8 cellular contexts compared by ENCODE assay signal in the genomic region with DNA sequence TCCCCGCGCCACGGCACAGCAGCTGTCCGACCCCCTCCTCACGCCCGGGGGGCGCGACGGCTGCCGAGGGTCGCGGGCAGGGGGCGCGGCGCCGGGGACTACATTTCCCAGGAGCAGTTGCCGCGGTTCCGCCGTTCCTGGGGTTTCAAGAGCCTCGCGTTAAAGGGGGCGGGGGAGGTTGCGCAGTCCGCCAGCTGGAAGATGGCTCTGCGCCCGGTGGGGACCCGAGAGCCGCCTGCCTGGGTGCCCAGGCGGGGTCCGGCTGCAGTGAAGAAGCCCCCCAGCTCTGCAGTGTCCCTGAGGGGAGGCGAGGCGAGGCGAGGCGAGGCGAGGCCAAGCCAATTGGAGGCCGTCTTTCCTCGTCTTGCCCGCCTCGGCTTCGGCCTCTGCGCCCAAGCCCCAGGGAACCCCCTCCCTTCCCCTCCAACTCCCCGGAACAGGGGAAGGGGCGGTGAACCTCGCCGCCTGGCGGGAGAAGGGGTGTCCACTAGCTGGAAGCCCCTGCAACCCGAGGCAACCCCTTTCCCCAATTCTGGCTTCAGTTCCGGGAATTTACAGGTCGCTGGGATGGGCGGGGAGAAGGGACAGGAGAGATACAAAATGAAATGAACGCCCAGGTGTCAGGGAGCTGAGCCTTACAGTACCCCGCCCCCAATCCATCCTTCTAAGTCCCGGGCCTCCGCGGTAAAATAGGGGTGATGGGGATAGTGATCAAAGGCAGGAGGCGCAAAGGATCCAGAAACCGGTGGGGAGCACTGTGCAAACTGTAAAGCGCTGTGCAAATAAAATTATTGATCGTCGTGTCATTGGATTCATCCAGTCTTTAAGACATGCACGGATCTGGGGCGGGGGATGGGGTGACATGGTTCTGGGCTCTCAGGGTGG. TPM values are rescaled to one million over a fixed set of nuclear protein-coding genes. Genes with fewer than 3 reads are reported as not detected.
DNase-seq lines count a peak whose midpoint lies in the region; ATAC-seq, FAIRE-seq and TF ChIP-seq lines count a peak whose summit lies in the region.

No MANE protein-coding gene starts in this region.

- in situ Hi-C loops in K562 (cut with MboI) = no loop called here

- 1% methylated on average over 36 of the region's 63 CpGs for WGBS in K562 (ENCODE audit: insufficient coverage, low coverage, missing lambda C conversion rate)
- 1 to 2% methylated on average over 63 of the region's 63 CpGs for WGBS in sigmoid colon, 2 donors

- no peaks in the 10 kb centered on the region for H4K20me1 ChIP-seq in K562 (replicated peaks; ENCODE audit: control insufficient read depth, insufficient read depth, low read length)

- peak; percentile 85 for DNase-seq in 8988T
- peak; percentile 68 for DNase-seq in ELF-1 (ENCODE audit: low read depth, low spot score)
- DNase-seq in NCI-H748 (lab: John Stamatoyannopoulos, UW; ENCODE audit: unreplicated experiment) = peak; percentile 61
- peak; percentile 52 to 70 (median 56) for DNase-seq in K562 (ENCODE audit: extremely low read depth in 1 of 4, low spot score in 3 of 4)
- peak; percentile 83 for DNase-seq in sigmoid colon

- TF ChIP-seq CTCF in K562 (IDR thresholded peaks at IDR 0.05 in 2 of 3, conservative IDR thresholded peaks at IDR 0.05 in 1 of 3; ENCODE audit: insufficient read depth in 2 of 3, low read depth in 1 of 3, low read length in 3 of 3) (no peak), sigmoid colon (IDR thresholded peaks at IDR 0.05) (no peak)

- TF ChIP-seq POLR2A in K562 (conservative IDR thresholded peaks at IDR 0.05) (peak; percentile 62), sigmoid colon (IDR thresholded peaks at IDR 0.05) (peak; percentile 26 to 58)

- peak; percentile 55 for FAIRE-seq in K562 (lab: Jason Lieb, UNC)

- H3K27me3 ChIP-seq in K562 (ENCODE audit: control insufficient read depth in 2 of 2, insufficient read depth in 2 of 2, low read length in 2 of 2) (no peaks in the 10 kb centered on the region), sigmoid colon (no peaks in the 10 kb centered on the region)

- H3K9me1 ChIP-seq in K562 (ENCODE audit: control insufficient read depth, insufficient read depth, low read length) = no peaks in the 10 kb centered on the region

- TF ChIP-seq RAD21 in K562 (CRISPR knock-in tag; conservative IDR thresholded peaks at IDR 0.05 in 1 of 2, IDR thresholded peaks at IDR 0.05 in 1 of 2) = no peak

- H3K36me3 ChIP-seq in K562 (ENCODE audit: control insufficient read depth, insufficient read depth, low read length) (no peaks in the 10 kb centered on the region), sigmoid colon (no peaks in the 10 kb centered on the region)

- H3K4me3 ChIP-seq in K562 (peak overlapping the region; percentile 42), iPS-18c (ENCODE audit: insufficient read depth, low read depth, low read length) (peak overlapping the region; percentile 89), sigmoid colon (peak overlapping the region; percentile 44 to 70 (median 59))

- CTCF ChIA-PET in K562 (lab: Yijun Ruan, JAX; ENCODE audit: low intra/inter-chr PET ratio) = interaction anchor here (0.8 kb wide), 1 partner anchor 560 kb away, joined by 3 read pairs; no protein-coding TSS in a partner anchor

- H3K27ac ChIP-seq in K562 (ENCODE audit: extremely low read depth, low read depth, low read length) (peak overlapping the region; percentile 83), sigmoid colon (peak overlapping the region in 3 of 4 donors; percentile 68 to 96 (median 93))

- peak overlapping the region; percentile 73 for H3K4me2 ChIP-seq in K562 (ENCODE audit: insufficient read depth, low read length)

- POLR2A ChIA-PET in K562 (lab: Yijun Ruan, JAX) = interaction anchor here (0.5 to 1.3 kb wide), 5 partner anchors 13 to 250 kb away, joined by 3 to 4 read pairs (median 3); no protein-coding TSS in a partner anchor

- H3K9me3 ChIP-seq in K562 (replicated peaks; ENCODE audit: control insufficient read depth, insufficient read depth, low read depth, low read length) (no peaks in the 10 kb centered on the region), iPS-18c (ENCODE audit: control insufficient read depth, insufficient read depth, low read length) (no peaks in the 10 kb centered on the region), sigmoid colon (no peaks in the 10 kb centered on the region)

- H2AFZ ChIP-seq in K562 (ENCODE audit: low read depth, low read length) = peak overlapping the region; percentile 91

- ATAC-seq in K562 (peak; percentile 79), GM19351 (IDR thresholded peaks at IDR 0.05; ENCODE audit: unreplicated experiment) (no peak), HG02759 (IDR thresholded peaks at IDR 0.05; ENCODE audit: unreplicated experiment) (no peak)

- H3K4me1 ChIP-seq in K562 (replicated peaks in 1 of 2; ENCODE audit: control insufficient read depth in 2 of 2, insufficient read depth in 2 of 2, low read length in 2 of 2) (peaks cover 27 to 50% of the 10 kb centered on the region in 2 experiments), sigmoid colon (peaks cover 0 to 51% (median 30%) of the 10 kb centered on the region in 4 donors)

- peak overlapping the region; percentile 80 to 91 for H3K9ac ChIP-seq in K562 (ENCODE audit: insufficient read depth in 1 of 2, low read depth in 2 of 2, low read length in 2 of 2)

- no peaks in the 10 kb centered on the region for H3K79me2 ChIP-seq in K562 (ENCODE audit: control insufficient read depth, insufficient read depth, low read length)

- intact Hi-C loops in K562 (cut with micrococcal nuclease) = loop anchor here (2.0 kb wide), 1 partner anchor 46 kb away; a partner anchor contains a TSS
- intact Hi-C loops in sigmoid colon (cut with DNase I) = loop anchor here (5.0 kb wide), 1 partner anchor 115 kb away; a partner anchor contains a TSS

- TSS peak; percentile 93 for BruUV-seq in K562 (replicated peaks; lab: Mats Ljungman, UMichigan)

- TF ChIP-seq EP300 in K562 (IDR thresholded peaks at IDR 0.05; ENCODE audit: low read length) (no peak), sigmoid colon (IDR thresholded peaks at IDR 0.05) (no peak)

RNA-seq across cellular contexts. Expression of a gene that starts 5.2 kb away (rescaled TPM):
- total RNA-seq in K562 (2011; cell fraction: chromatin; rRNA removed; ENCODE audit: low replicate concordance) = 16.0 and 39.6 TPM in 2 replicates
- total RNA-seq in K562 (2011; cell fraction: nucleolus; rRNA removed) = 46.5 and 53.8 TPM in 2 replicates
- 23.7 and 29.9 TPM in 2 replicates for total RNA-seq in K562 (2011; cell fraction: nucleoplasm; rRNA removed)
- total RNA-seq in K562 (2014; rRNA removed) (69.9 and 81.1 TPM in 2 replicates), K562 (2014; rRNA removed; fragmentation: Illumina TruSeq; extraction: Trizol) (9.3 and 13.6 TPM in 2 replicates), K562 (2015; rRNA removed; fragmentation: Illumina TruSeq; extraction: Trizol) (26.4 TPM in 2 replicates), K562 (2021) (61.7 and 63.4 TPM in 2 replicates), sigmoid colon (10 to 100 TPM in 1 of 4 donors, 1 to 10 TPM in 3; 5.1 to 14.1 (median 7.7) TPM)
- polyA plus RNA-seq in K562 (2011; rRNA removed) (21.1 and 31.0 TPM in 2 replicates), K562 (2014; fragmentation: Illumina TruSeq; extraction: Trizol) (31.8 and 50.7 TPM in 2 replicates), K562 (2014; fragmentation: Nextera tagmentation; extraction: Ambion mirVana) (1 to 10 TPM; 1.9 to 5.3 TPM), K562 (2014; rRNA removed) (57.7 and 57.8 TPM in 2 replicates), sigmoid colon (10 to 100 TPM in 2 of 3 donors, 1 to 10 TPM in 1; 6.0 to 12.3 (median 10.2) TPM)
- 32.3 and 62.2 TPM in 2 replicates for polyA plus RNA-seq in K562 (2011; cell fraction: cytosol; rRNA removed)
- 68.1 and 71.9 TPM in 2 replicates for polyA plus RNA-seq in K562 (2011; cell fraction: nucleus; rRNA removed)
- 31.0 and 75.8 TPM in 2 replicates for polyA plus RNA-seq in K562 (2012)
- polyA minus RNA-seq in K562 (2011; rRNA and poly(A)+ RNA removed) = 6.5 and 8.8 TPM in 2 replicates
- polyA minus RNA-seq in K562 (2011; cell fraction: cytosol; rRNA and poly(A)+ RNA removed) = 29.9 and 31.5 TPM in 2 replicates
- 15.6 and 25.7 TPM in 2 replicates for polyA minus RNA-seq in K562 (2011; cell fraction: nucleus; rRNA and poly(A)+ RNA removed)

RNA-seq across cellular contexts. Expression of a gene that starts 20.6 kb away (rescaled TPM):
- 0.44 TPM in 1 of 2 replicates, not detected in the other for total RNA-seq in K562 (2011; cell fraction: chromatin; rRNA removed; ENCODE audit: low replicate concordance)
- total RNA-seq in K562 (2011; cell fraction: nucleolus; rRNA removed) = 0.33 and 0.53 TPM in 2 replicates
- 0.69 TPM in 1 of 2 replicates, not detected in the other for total RNA-seq in K562 (2011; cell fraction: nucleoplasm; rRNA removed)
- total RNA-seq in K562 (2014; rRNA removed) (0.24 TPM in 1 of 2 replicates, not detected in the other), K562 (2014; rRNA removed; fragmentation: Illumina TruSeq; extraction: Trizol) (not detected in 2 replicates), K562 (2015; rRNA removed; fragmentation: Illumina TruSeq; extraction: Trizol) (not detected in 2 replicates), K562 (2021) (0.13 and 0.31 TPM in 2 replicates), sigmoid colon (not detected)
- polyA plus RNA-seq in K562 (2011; rRNA removed) (0.11 TPM in 1 of 2 replicates, not detected in the other), K562 (2014; fragmentation: Illumina TruSeq; extraction: Trizol) (not detected in 2 replicates), K562 (2014; fragmentation: Nextera tagmentation; extraction: Ambion mirVana) (not detected), K562 (2014; rRNA removed) (not detected in 2 replicates), sigmoid colon (not detected)
- 0.07 TPM in 1 of 2 replicates, not detected in the other for polyA plus RNA-seq in K562 (2011; cell fraction: cytosol; rRNA removed)
- 0.33 and 0.38 TPM in 2 replicates for polyA plus RNA-seq in K562 (2011; cell fraction: nucleus; rRNA removed)
- 0.28 TPM in 1 of 2 replicates, not detected in the other for polyA plus RNA-seq in K562 (2012)
- polyA minus RNA-seq in K562 (2011; rRNA and poly(A)+ RNA removed) = not detected in 2 replicates
- polyA minus RNA-seq in K562 (2011; cell fraction: cytosol; rRNA and poly(A)+ RNA removed) = not detected in 2 replicates
- polyA minus RNA-seq in K562 (2011; cell fraction: nucleus; rRNA and poly(A)+ RNA removed) = 0.27 TPM in 1 of 2 replicates, not detected in the other

RNA-seq across cellular contexts. Expression of a gene that starts 41.6 kb away (rescaled TPM):
- 21.8 and 45.7 TPM in 2 replicates for total RNA-seq in K562 (2011; cell fraction: chromatin; rRNA removed; ENCODE audit: low replicate concordance)
- 36.7 and 40.0 TPM in 2 replicates for total RNA-seq in K562 (2011; cell fraction: nucleolus; rRNA removed)
- total RNA-seq in K562 (2011; cell fraction: nucleoplasm; rRNA removed) = 35.6 and 41.5 TPM in 2 replicates
- total RNA-seq in K562 (2014; rRNA removed) (22.9 and 27.5 TPM in 2 replicates), K562 (2014; rRNA removed; fragmentation: Illumina TruSeq; extraction: Trizol) (8.8 and 11.5 TPM in 2 replicates), K562 (2015; rRNA removed; fragmentation: Illumina TruSeq; extraction: Trizol) (16.1 and 17.0 TPM in 2 replicates), K562 (2021) (23.6 and 24.3 TPM in 2 replicates), sigmoid colon (10 to 100 TPM; 39.3 to 50.7 (median 45.0) TPM)
- polyA plus RNA-seq in K562 (2011; rRNA removed) (14.5 and 21.8 TPM in 2 replicates), K562 (2014; fragmentation: Illumina TruSeq; extraction: Trizol) (17.5 and 21.6 TPM in 2 replicates), K562 (2014; fragmentation: Nextera tagmentation; extraction: Ambion mirVana) (10 to 100 TPM in 1 of 2 experiments, 1 to 10 TPM in 1; 5.9 to 11.6 TPM), K562 (2014; rRNA removed) (22.4 and 24.6 TPM in 2 replicates), sigmoid colon (10 to 100 TPM; 12.6 to 25.2 (median 23.0) TPM)
- 21.8 and 41.2 TPM in 2 replicates for polyA plus RNA-seq in K562 (2011; cell fraction: cytosol; rRNA removed)
- 56.1 and 59.2 TPM in 2 replicates for polyA plus RNA-seq in K562 (2011; cell fraction: nucleus; rRNA removed)
- polyA plus RNA-seq in K562 (2012) = 16.4 and 21.6 TPM in 2 replicates
- polyA minus RNA-seq in K562 (2011; rRNA and poly(A)+ RNA removed) = 5.2 and 12.7 TPM in 2 replicates
- 9.3 and 11.3 TPM in 2 replicates for polyA minus RNA-seq in K562 (2011; cell fraction: cytosol; rRNA and poly(A)+ RNA removed)
- polyA minus RNA-seq in K562 (2011; cell fraction: nucleus; rRNA and poly(A)+ RNA removed) = 10.1 and 12.6 TPM in 2 replicates

RNA-seq across cellular contexts. Expression of a gene that starts 46.7 kb away (rescaled TPM):
- total RNA-seq in K562 (2011; cell fraction: chromatin; rRNA removed; ENCODE audit: low replicate concordance) = 160 and 200 TPM in 2 replicates
- total RNA-seq in K562 (2011; cell fraction: nucleolus; rRNA removed) = 170 and 183 TPM in 2 replicates
- total RNA-seq in K562 (2011; cell fraction: nucleoplasm; rRNA removed) = 181 and 259 TPM in 2 replicates
- total RNA-seq in K562 (2014; rRNA removed) = 282 and 295 TPM in 2 replicates
- total RNA-seq in K562 (2014; rRNA removed; fragmentation: Illumina TruSeq; extraction: Trizol) = 347 and 353 TPM in 2 replicates
- total RNA-seq in K562 (2015; rRNA removed; fragmentation: Illumina TruSeq; extraction: Trizol) = 306 and 312 TPM in 2 replicates
- 402 and 426 TPM in 2 replicates for total RNA-seq in K562 (2021)
- 699 and 703 TPM in 2 replicates for polyA plus RNA-seq in K562 (2011; rRNA removed)
- polyA plus RNA-seq in K562 (2011; cell fraction: cytosol; rRNA removed) = 552 and 733 TPM in 2 replicates
- polyA plus RNA-seq in K562 (2011; cell fraction: nucleus; rRNA removed) = 176 and 282 TPM in 2 replicates
- polyA plus RNA-seq in K562 (2012) = 544 and 794 TPM in 2 replicates
- polyA plus RNA-seq in K562 (2014; fragmentation: Illumina TruSeq; extraction: Trizol) = 395 and 506 TPM in 2 replicates
- 100 to 1,000 TPM; 368 to 462 TPM for polyA plus RNA-seq in K562 (2014; fragmentation: Nextera tagmentation; extraction: Ambion mirVana)
- 257 and 313 TPM in 2 replicates for polyA plus RNA-seq in K562 (2014; rRNA removed)
- polyA minus RNA-seq in K562 (2011; rRNA and poly(A)+ RNA removed) = 964 and 1,011 TPM in 2 replicates
- 200 and 235 TPM in 2 replicates for polyA minus RNA-seq in K562 (2011; cell fraction: cytosol; rRNA and poly(A)+ RNA removed)
- 52.8 and 107 TPM in 2 replicates for polyA minus RNA-seq in K562 (2011; cell fraction: nucleus; rRNA and poly(A)+ RNA removed)
- 100 to 1,000 TPM; 366 to 628 (median 532) TPM for total RNA-seq in sigmoid colon
- 100 to 1,000 TPM; 198 to 331 (median 307) TPM for polyA plus RNA-seq in sigmoid colon
